Comparison of ENCODE assay signal across 8 cellular contexts in genomic region chr11:64916848-64917662, GRCh38. TPM values are rescaled to one million over a fixed set of nuclear protein-coding genes. Genes with fewer than 3 reads are reported as not detected.
DNase-seq lines count a peak whose midpoint lies in the region; ATAC-seq, FAIRE-seq and TF ChIP-seq lines count a peak whose summit lies in the region.

ATG2A (minus strand) TSS chr11:64917209; CDS start chr11:64917135, 74 bp downstream.

- H4K20me1 ChIP-seq in Loucy (ENCODE audit: insufficient read depth, low read length, poor library complexity, severe bottlenecking) = no peaks in the 10 kb centered on the region

- H3K4me3 ChIP-seq in Loucy (ENCODE audit: low read length, poor library complexity, severe bottlenecking) = peak within 1 kb of the TSS; percentile 81

- H3K27ac Mint-ChIP-seq in natural killer cell = peak within 1 kb of the TSS; percentile 91 to 96

- intact Hi-C loops in natural killer cell (cut with micrococcal nuclease) = loop anchor here (5.0 kb wide), 2 partner anchors 110 to 205 kb away; partner anchors contain the start of genes FAU, MRPL49 and SNX15

- peaks cover 19% of the 10 kb centered on the region for H3K79me2 ChIP-seq in Loucy (ENCODE audit: insufficient read depth, low read length)

- no peaks in the 10 kb centered on the region for H3K9me2 ChIP-seq in Loucy (replicated peaks; ENCODE audit: low read depth, low read length)

- H3K9me3 ChIP-seq in Loucy (ENCODE audit: insufficient read depth, low read depth, low read length) = no peaks in the 10 kb centered on the region

- peak; percentile 73 for TF ChIP-seq POLR2A in H54 (IDR thresholded peaks at IDR 0.05; ENCODE audit: low read depth, low read length)
- peak; percentile 79 for TF ChIP-seq POLR2A in Raji (IDR thresholded peaks at IDR 0.05; ENCODE audit: insufficient read depth, low read depth, low read length)

- ATAC-seq in natural killer cell = peak; percentile 87 to 98 (median 91)

- no peaks in the 10 kb centered on the region for H3K27me3 Mint-ChIP-seq in natural killer cell (ENCODE audit: low read depth in 2 of 2)

- TF ChIP-seq CTCF in Loucy (conservative IDR thresholded peaks at IDR 0.05; ENCODE audit: low read length) = no peak
- no peak for TF ChIP-seq CTCF in natural killer cell (IDR thresholded peaks at IDR 0.05)

- H3K4me2 ChIP-seq in Loucy (ENCODE audit: low read depth, low read length, poor library complexity, severe bottlenecking) = peak within 1 kb of the TSS; percentile 92

- H3K9ac ChIP-seq in Loucy (ENCODE audit: low read depth, low read length, poor library complexity, severe bottlenecking) = peak within 1 kb of the TSS; percentile 95

- peak within 1 kb of the TSS; percentile 88 for H3K4me3 Mint-ChIP-seq in natural killer cell

- H2AFZ ChIP-seq in Loucy (ENCODE audit: low read length) = peak within 1 kb of the TSS; percentile 65

- peaks cover 15 to 28% of the 10 kb centered on the region in 2 donors for H3K4me1 Mint-ChIP-seq in natural killer cell

- H3K36me3 ChIP-seq in Loucy (ENCODE audit: insufficient read depth, low read length) = no peaks in the 10 kb centered on the region

- H3F3A ChIP-seq in Loucy (ENCODE audit: low read depth) = no peaks in the 10 kb centered on the region

- peaks cover 18% of the 10 kb centered on the region for H3K4me1 ChIP-seq in Loucy (ENCODE audit: insufficient read depth, low read length, poor library complexity, severe bottlenecking)

- no peaks in the 10 kb centered on the region for H3K9me3 Mint-ChIP-seq in natural killer cell

- H3K27me3 ChIP-seq in Loucy (ENCODE audit: insufficient read depth, low read length, poor library complexity, severe bottlenecking) = no peaks in the 10 kb centered on the region

- FAIRE-seq in H54 (lab: Jason Lieb, UNC) = peak; percentile 91

- no peaks in the 10 kb centered on the region for H3K36me3 Mint-ChIP-seq in natural killer cell

- DNase-seq in EL (peak; percentile 100), H54 (ENCODE audit: insufficient read length, low spot score) (peak; percentile 98), fibroblast of peridontal ligament (ENCODE audit: extremely low read depth) (peak; percentile 99), natural killer cell (peak; percentile 99)
- DNase-seq in activated T-helper 9 cell treated with anti-CD3 and anti-CD28 coated beads, Interleukin-2, amount 50 U/mL, for 16 hours (ENCODE audit: low read depth) = peak; percentile 99
- DNase-seq in stimulated activated naive CD4-positive, alpha-beta T cell treated with Interleukin-2 at 50 U/mL for 16 hours (lab: John Stamatoyannopoulos, UW) = peak; percentile 98

RNA-seq across cellular contexts. Expression of gene ATG2A, which starts in this region (rescaled TPM):
- total RNA-seq in natural killer cell = 100 to 1,000 TPM; 165 to 321 (median 259) TPM

Comparison
In these comparisons a context has a peak if more than half of its experiments do, and no peak if none do; other contexts are left out.
1. Peak in every context shown above with its lines: DNase-seq, ATAC-seq and H3K4me3 ChIP-seq.